Comparison of ENCODE assay signal across 16 cellular contexts in genomic region chr5:137401946-137402345, GRCh38.
DNase-seq lines count a peak whose midpoint lies in the region; ATAC-seq, FAIRE-seq and TF ChIP-seq lines count a peak whose summit lies in the region.
"Had no signal": no experiment of that assay in that cellular context is flagged by ENCODE, and none has a peak within 500 bp of the region (broad histone marks: within the 10 kb centered on the region; RNA-seq: fewer than 3 reads in every experiment).

No MANE protein-coding gene starts in this region.

- no peaks in the 10 kb centered on the region for H3K36me3 ChIP-seq in HAP-1 (replicated peaks)

- H3K4me3 ChIP-seq in HAP-1 = no peak overlapping the region

- TF ChIP-seq POLR2A in GM12891 (IDR thresholded peaks at IDR 0.05; ENCODE audit: low read depth, low read length) = no peak

- in situ Hi-C loops in HAP-1 (cut with MboI; ENCODE audit: low sequenced_read_pairs) = no loop called here

- no peak for TF ChIP-seq CTCF in VCaP (conservative IDR thresholded peaks at IDR 0.05)
- no peak for TF ChIP-seq CTCF in foreskin keratinocyte (conservative IDR thresholded peaks at IDR 0.05)

- H3K27me3 ChIP-seq in foreskin keratinocyte = no peaks in the 10 kb centered on the region
- no peaks in the 10 kb centered on the region for H3K27me3 ChIP-seq in HAP-1 (ENCODE audit: low read depth)

- H3K27ac ChIP-seq in VCaP = peak overlapping the region; percentile 85; the same call in 1 of the 2 replicates
- H3K27ac ChIP-seq in foreskin keratinocyte = no peak overlapping the region
- H3K27ac ChIP-seq: 22Rv1, HL-60 had no signal

- FAIRE-seq in GM12891 (lab: Jason Lieb, UNC) = no peak
- FAIRE-seq: G401.6, GM12892 had no signal

- no peaks in the 10 kb centered on the region for H3K9me3 ChIP-seq in HAP-1
- H3K9me3 ChIP-seq: Caco-2 had no signal

- ATAC-seq in foreskin keratinocyte = peak; percentile 23

- peak; percentile 34 for DNase-seq in DMS 273 (lab: John Stamatoyannopoulos, UW; ENCODE audit: unreplicated experiment)
- DNase-seq in DMS 273 treated with DMSO at 0.1 percent for 48 hours (lab: John Stamatoyannopoulos, UW) = no peak
- peak in 1 of 2 donors; percentile 64 for DNase-seq in foreskin keratinocyte
- DNase-seq in HAP-1 (ENCODE audit: low spot score in 2 of 2) = no peak
- no peak for DNase-seq in GM12891 (ENCODE audit: insufficient read length, low spot score)
- DNase-seq in DMS153 treated with DMSO at 0.1 percent for 48 hours (lab: John Stamatoyannopoulos, UW; ENCODE audit: unreplicated experiment) = no peak
- DNase-seq: Caco-2; CD8-positive, alpha-beta memory T cell; DMS79; GOT3; H9 had no signal

- H3K4me1 ChIP-seq in foreskin keratinocyte (no peaks in the 10 kb centered on the region), HAP-1 (no peaks in the 10 kb centered on the region)
- H3K4me1 ChIP-seq: Caco-2 had no signal

TF ChIP-seq in GM12891, 5 proteins besides CTCF, POLR2A, EP300 and RAD21:
- no peak for TF ChIP-seq POLR2AphosphoS5 (IDR thresholded peaks at IDR 0.05; ENCODE audit: low read depth, low read length)
- TF ChIP-seq TAF1 (IDR thresholded peaks at IDR 0.05; ENCODE audit: low read depth, low read length) = no peak
- TF ChIP-seq SPI1 (IDR thresholded peaks at IDR 0.05; ENCODE audit: low read depth, low read length) = no peak
- TF ChIP-seq PAX5 (IDR thresholded peaks at IDR 0.05; ENCODE audit: insufficient read depth, low read length, severe bottlenecking) = no peak
- no peak for TF ChIP-seq POU2F2 (IDR thresholded peaks at IDR 0.05; ENCODE audit: low read depth, low read length)
TF ChIP-seq in GM12891: peak in this region for 0.
